Comparison of ENCODE assay signal across 9 cellular contexts in genomic region chr17:76538281-76538931, GRCh38. TPM values are rescaled to one million over a fixed set of nuclear protein-coding genes. Genes with fewer than 3 reads are reported as not detected.
DNase-seq lines count a peak whose midpoint lies in the region; TF ChIP-seq lines count a peak whose summit lies in the region.
"Had no signal": no experiment of that assay in that cellular context is flagged by ENCODE, and none has a peak within 500 bp of the region (broad histone marks: within the 10 kb centered on the region; RNA-seq: fewer than 3 reads in every experiment).

No MANE protein-coding gene starts in this region.

- no peaks in the 10 kb centered on the region for H3K79me1 ChIP-seq in mesenchymal stem cell (replicated peaks; ENCODE audit: low read length, poor library complexity, severe bottlenecking)

- H2BK15ac ChIP-seq in mesenchymal stem cell (ENCODE audit: low read depth, poor library complexity, severe bottlenecking) = peak overlapping the region; percentile 97

- H3K4me3 ChIP-seq in NB4 (ENCODE audit: low read depth, low read length) = no peak overlapping the region
- H3K4me3 ChIP-seq in coronary artery = peak overlapping the region; percentile 79
- peak overlapping the region; percentile 61 to 64 for H3K4me3 ChIP-seq in mesenchymal stem cell (ENCODE audit: insufficient read depth in 1 of 2, low read depth in 1 of 2, low read length in 2 of 2)
- peak overlapping the region; percentile 50 to 52 for H3K4me3 ChIP-seq in testis

- H3K27ac ChIP-seq in coronary artery = peak overlapping the region; percentile 40 to 87
- no peak overlapping the region for H3K27ac ChIP-seq in mesenchymal stem cell (ENCODE audit: low read length, poor library complexity, severe bottlenecking)
- peak overlapping the region; percentile 8 to 75 for H3K27ac ChIP-seq in testis

- no peaks in the 10 kb centered on the region for H3K9me3 ChIP-seq in mesenchymal stem cell (ENCODE audit: control insufficient read depth, low read length)
- no peaks in the 10 kb centered on the region for H3K9me3 ChIP-seq in testis

- H2BK12ac ChIP-seq in mesenchymal stem cell (ENCODE audit: low read length in 2 of 2) = peak overlapping the region; percentile 2 to 93

- H4K8ac ChIP-seq in mesenchymal stem cell (ENCODE audit: low read length) = peak overlapping the region; percentile 92

- intact Hi-C loops in testis (cut with DNase I; ENCODE audit: low total_unique reads) = no loop called here

- peak overlapping the region; percentile 51 for H2AK5ac ChIP-seq in mesenchymal stem cell (ENCODE audit: low read length, severe bottlenecking)

- no peak for TF ChIP-seq POLR2A in NB4 (IDR thresholded peaks at IDR 0.05; ENCODE audit: extremely low read depth, insufficient read length)
- TF ChIP-seq POLR2A in testis (IDR thresholded peaks at IDR 0.05) = no peak

- H3K36me3 ChIP-seq in mesenchymal stem cell (ENCODE audit: control insufficient read depth in 1 of 2, insufficient read depth in 2 of 2, low read depth in 1 of 2, low read length in 2 of 2) (peaks cover 2 to 11% of the 10 kb centered on the region in 2 experiments), testis (ENCODE audit: low read depth, missing control alignments) (no peaks in the 10 kb centered on the region)

- TF ChIP-seq CTCF in NB4 (IDR thresholded peaks at IDR 0.05; ENCODE audit: low read depth, low read length) (no peak), coronary artery (IDR thresholded peaks at IDR 0.05) (no peak), testis (IDR thresholded peaks at IDR 0.05) (no peak)

- peak overlapping the region; percentile 97 for H4K91ac ChIP-seq in mesenchymal stem cell (ENCODE audit: low read length)

- H3K23ac ChIP-seq in mesenchymal stem cell (ENCODE audit: low read length in 2 of 2) = peak overlapping the region in 1 of 2 experiments; percentile 84

- H3K4me2 ChIP-seq in mesenchymal stem cell (ENCODE audit: low read length, poor library complexity, severe bottlenecking) = peak overlapping the region; percentile 88

- peak overlapping the region; percentile 99 for H2BK120ac ChIP-seq in mesenchymal stem cell (ENCODE audit: low read depth, low read length)

- H3K9ac ChIP-seq in mesenchymal stem cell (ENCODE audit: low read length) = peak overlapping the region; percentile 75

- H3K4me1 ChIP-seq in mesenchymal stem cell (ENCODE audit: control insufficient read depth, insufficient read depth, low read depth, low read length) = peaks cover 32% of the 10 kb centered on the region
- H3K4me1 ChIP-seq in testis = peaks cover 28% of the 10 kb centered on the region

- peak overlapping the region; percentile 95 to 97 for H3K4ac ChIP-seq in mesenchymal stem cell (ENCODE audit: low read depth in 1 of 2, low read length in 2 of 2)

- peak overlapping the region; percentile 2 to 99 for H3K14ac ChIP-seq in mesenchymal stem cell (ENCODE audit: low read length in 2 of 2)

- H2BK5ac ChIP-seq in mesenchymal stem cell (ENCODE audit: low read depth, low read length, poor library complexity, severe bottlenecking) = no peak overlapping the region

- WGBS in mesenchymal stem cell = 12% methylated on average over 35 of the region's 37 CpGs
- WGBS in testis, 2 donors = 35 to 46% methylated on average over 13 to 37 of the region's 37 CpGs

- H3K27me3 ChIP-seq in mesenchymal stem cell (ENCODE audit: control insufficient read depth in 1 of 2, insufficient read depth in 1 of 2, low read length in 2 of 2) (peaks cover 0 to 6% of the 10 kb centered on the region in 2 experiments), testis (no peaks in the 10 kb centered on the region)

- peak overlapping the region; percentile 95 to 99 for H3K18ac ChIP-seq in mesenchymal stem cell (ENCODE audit: low read depth in 1 of 2, low read length in 2 of 2)

- DNase-seq in NB4 (ENCODE audit: low read depth) = peak; percentile 62
- peak; percentile 73 for DNase-seq in coronary artery (ENCODE audit: low spot score)
- DNase-seq in mesenchymal stem cell = peak; percentile 65
- DNase-seq in testis = no peak
- DNase-seq in NCI-H1092 (lab: John Stamatoyannopoulos, UW) = no peak
- DNase-seq in NCI-H2107 (lab: John Stamatoyannopoulos, UW) = no peak
- no peak for DNase-seq in NCI-H187 treated with DMSO at 0.1 percent for 48 hours (lab: John Stamatoyannopoulos, UW)
- no peak for DNase-seq in cerebellar nuclear complex (lab: John Stamatoyannopoulos, UW)

- H2AFZ ChIP-seq in mesenchymal stem cell (ENCODE audit: low read depth, low read length) = no peak overlapping the region

RNA-seq across cellular contexts. Expression of gene CYGB, which starts 0.9 kb away (rescaled TPM):
- polyA plus RNA-seq in mesenchymal stem cell (2013, experiment 1 of 2) = 313 TPM
- 315 TPM for polyA plus RNA-seq in mesenchymal stem cell (2013, experiment 2 of 2)
- 1 to 10 TPM; 3.4 to 7.2 TPM for total RNA-seq in testis
- polyA plus RNA-seq in testis (ENCODE audit: insufficient read depth, low read depth, low replicate concordance) = 9.9 TPM

RNA-seq across cellular contexts. Expression of gene PRCD, which starts 1.4 kb away (rescaled TPM):
- 13.5 TPM for polyA plus RNA-seq in mesenchymal stem cell (2013, experiment 1 of 2)
- polyA plus RNA-seq in mesenchymal stem cell (2013, experiment 2 of 2) = 14.0 TPM
- total RNA-seq in testis = 1 to 10 TPM; 3.2 to 3.8 TPM
- 4.6 TPM for polyA plus RNA-seq in testis (ENCODE audit: insufficient read depth, low read depth, low replicate concordance)

RNA-seq across cellular contexts. Expression of gene RHBDF2, which starts 37.2 kb away (rescaled TPM):
- polyA plus RNA-seq in mesenchymal stem cell (2013, experiment 1 of 2) = 19.9 TPM
- polyA plus RNA-seq in mesenchymal stem cell (2013, experiment 2 of 2) = 18.4 TPM
- total RNA-seq in testis = 10 to 100 TPM; 26.3 to 30.2 TPM
- 9.7 TPM for polyA plus RNA-seq in testis (ENCODE audit: insufficient read depth, low read depth, low replicate concordance)

RNA-seq across cellular contexts. Expression of gene ST6GALNAC2, which starts 47.3 kb away (rescaled TPM):
- polyA plus RNA-seq in mesenchymal stem cell (2013, experiment 1 of 2) = 0.72 TPM
- 0.78 TPM for polyA plus RNA-seq in mesenchymal stem cell (2013, experiment 2 of 2)
- 10 to 100 TPM; 29.7 to 87.5 TPM for total RNA-seq in testis
- 107 TPM for polyA plus RNA-seq in testis (ENCODE audit: insufficient read depth, low read depth, low replicate concordance)
- total RNA-seq: lung microvascular endothelial cell had no signal

Comparison
In these comparisons a context has a peak if more than half of its experiments do, and no peak if none do; other contexts are left out.
1. DNase-seq: peak in NB4 (single experiment), coronary artery (single experiment) and mesenchymal stem cell (single experiment); none in testis (single experiment), NCI-H1092 (single experiment), NCI-H2107 (single experiment), NCI-H187 treated with DMSO at 0.1 percent for 48 hours (single experiment) and cerebellar nuclear complex (0 of 2).